In genomic region chr12:47820631-47821345, GRCh38 we compare ENCODE assay signal across 8 cellular contexts. TPM values are rescaled to one million over a fixed set of nuclear protein-coding genes. Genes with fewer than 3 reads are reported as not detected.
DNase-seq lines count a peak whose midpoint lies in the region; ATAC-seq, FAIRE-seq and TF ChIP-seq lines count a peak whose summit lies in the region.

No MANE protein-coding gene starts in this region.

- H3K27me3 ChIP-seq in NT2/D1 (ENCODE audit: insufficient read depth, insufficient read length), result peaks cover 2% of the 10 kb centered on the region

- H3K9ac ChIP-seq in NT2/D1 (ENCODE audit: insufficient read length, low read depth), result peak overlapping the region; percentile 100
- H3K9ac ChIP-seq in kidney (ENCODE audit: low read length in 2 of 2), result peak overlapping the region; percentile 50 to 96

- intact Hi-C loops in kidney (cut with DNase I), result no loop called here

- H3K4me1 ChIP-seq in NT2/D1 (ENCODE audit: insufficient read depth, insufficient read length) (peaks cover 31% of the 10 kb centered on the region), kidney (ENCODE audit: control insufficient read depth in 1 of 2, insufficient read depth in 1 of 2, low read depth in 1 of 2, low read length in 2 of 2) (peaks cover 43 to 59% of the 10 kb centered on the region in 2 donors)

- H3K36me3 ChIP-seq in NT2/D1 (ENCODE audit: insufficient read depth, insufficient read length, low read length), result peaks cover 23% of the 10 kb centered on the region
- H3K36me3 ChIP-seq in kidney (ENCODE audit: control insufficient read depth in 1 of 2, insufficient read depth in 2 of 2, low read length in 2 of 2), result no peaks in the 10 kb centered on the region

- TF ChIP-seq CTCF in cardiac fibroblast (IDR thresholded peaks at IDR 0.05; ENCODE audit: low read depth, low read length), result no peak
- TF ChIP-seq CTCF in kidney (IDR thresholded peaks at IDR 0.05; ENCODE audit: borderline replicate concordance, extremely low read depth, insufficient read depth), result no peak

- FAIRE-seq in kidney (lab: Jason Lieb, UNC), result no peak

- H3K4me3 ChIP-seq in NT2/D1 (ENCODE audit: insufficient read length, low read depth) (peak overlapping the region; percentile 92), cardiac fibroblast (replicated peaks in 1 of 2; ENCODE audit: low read depth in 2 of 2, low read length in 2 of 2) (peak overlapping the region; percentile 56 to 95), kidney (ENCODE audit: low read length in 2 of 2) (peak overlapping the region; percentile 66 to 86)

- ATAC-seq in GM21825 (IDR thresholded peaks at IDR 0.05; ENCODE audit: unreplicated experiment), result no peak
- ATAC-seq in HG02970 (IDR thresholded peaks at IDR 0.05; ENCODE audit: low FRiP score, unreplicated experiment), result no peak

- peak; percentile 94 for DNase-seq in GM04503 (ENCODE audit: low read depth)
- peak; percentile 90 for DNase-seq in NT2/D1 (ENCODE audit: low read depth, low spot score)
- peak; percentile 98 to 99 for DNase-seq in cardiac fibroblast (ENCODE audit: low read depth in 2 of 2)
- peak; percentile 97 for DNase-seq in kidney
- peak; percentile 89 for DNase-seq in smooth muscle cell of the brain vasculature (ENCODE audit: low read depth, low spot score)
- DNase-seq in HUDEP-2 (lab: John Stamatoyannopoulos, UW; ENCODE audit: unreplicated experiment in 76 of 76), result no peak

- H3K27ac ChIP-seq in kidney (ENCODE audit: low read depth in 2 of 2, low read length in 2 of 2), result peak overlapping the region; percentile 94 to 98

- no peaks in the 10 kb centered on the region for H3K9me3 ChIP-seq in NT2/D1 (ENCODE audit: insufficient read depth, low read length)
- H3K9me3 ChIP-seq in kidney (ENCODE audit: control insufficient read depth in 1 of 2, low read length in 2 of 2), result no peaks in the 10 kb centered on the region

RNA-seq across cellular contexts. Expression of gene HDAC7, which starts 1.1 kb away (rescaled TPM):
- total RNA-seq in kidney, result 132 TPM
- polyA plus RNA-seq in kidney (ENCODE audit: insufficient read depth, low read depth, low replicate concordance), result 35.0 TPM

RNA-seq across cellular contexts. Expression of gene SLC48A1, which starts 47.8 kb away (rescaled TPM):
- total RNA-seq in kidney, result 69.9 TPM
- 56.9 TPM for polyA plus RNA-seq in kidney (ENCODE audit: insufficient read depth, low read depth, low replicate concordance)

Comparison
In these comparisons a context has a peak if more than half of its experiments do, and no peak if none do; other contexts are left out.
1. DNase-seq: peak in GM04503 (single experiment), NT2/D1 (single experiment), cardiac fibroblast (2 of 2), kidney (single experiment) and smooth muscle cell of the brain vasculature (single experiment); none in HUDEP-2 (0 of 76).
2. Peak in every context shown above with its lines, with median percentiles within 50 percentile points of each other: H3K4me3 ChIP-seq.